Comparison of ENCODE assay signal across 14 cellular contexts in the genomic region with DNA sequence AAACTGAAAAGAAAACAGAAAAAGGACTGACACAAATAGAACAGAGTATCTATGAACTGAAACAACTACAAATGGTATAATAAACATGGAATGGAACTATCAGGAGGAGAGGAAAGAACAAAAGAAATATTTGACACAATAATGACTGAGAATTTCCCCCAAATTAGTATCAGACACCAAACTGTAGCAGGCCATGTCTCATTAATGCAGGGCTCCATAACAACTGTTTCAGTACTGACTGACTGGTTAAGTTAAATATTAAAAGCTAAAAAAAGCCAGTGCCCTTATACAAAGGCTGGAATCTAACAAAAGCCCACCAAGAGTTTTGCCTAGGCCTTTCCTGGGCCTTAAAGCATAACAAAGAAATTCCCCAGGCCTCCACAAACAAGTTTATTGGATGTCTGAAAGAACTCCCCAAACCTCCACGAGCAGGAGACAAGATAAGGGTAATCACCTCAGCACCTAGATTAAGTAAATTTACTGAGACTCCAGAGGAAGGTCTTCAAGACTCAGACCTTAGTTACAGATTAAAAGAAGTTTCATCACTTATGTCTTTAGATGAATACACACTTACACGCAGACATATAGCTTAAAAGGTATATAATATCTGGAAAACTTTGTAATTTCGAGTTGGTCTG. TPM values are rescaled to one million over a fixed set of nuclear protein-coding genes. Genes with fewer than 3 reads are reported as not detected.
A peak's percentile ranks its signal among the peaks of the same experiment; 100 is the strongest.
DNase-seq lines count a peak whose midpoint lies in the region; ATAC-seq and TF ChIP-seq lines count a peak whose summit lies in the region.
"Had no signal": no experiment of that assay in that cellular context is flagged by ENCODE, and none has a peak within 500 bp of the region (broad histone marks: within the 10 kb centered on the region; RNA-seq: fewer than 3 reads in every experiment).

No MANE protein-coding gene starts in this region.

- H3K27ac Mint-ChIP-seq in natural killer cell = peak overlapping the region; percentile 49 to 70
- peak overlapping the region in 1 of 2 donors; percentile 26 for H3K27ac Mint-ChIP-seq in natural killer cell treated with Interleukin-12 subunit alpha and Interleukin-12 subunit beta and Interleukin-15 and Interleukin-18, amount 100 ng/mL, for 72 hours
- H3K27ac Mint-ChIP-seq in endothelial cell (ENCODE audit: unreplicated experiment) = peak overlapping the region; percentile 13
- H3K27ac Mint-ChIP-seq in type B pancreatic cell = peak overlapping the region; percentile 70

- no peak for TF ChIP-seq POLR2A in heart left ventricle (IDR thresholded peaks at IDR 0.05)

- no peaks in the 10 kb centered on the region for H3K36me3 Mint-ChIP-seq in natural killer cell
- no peaks in the 10 kb centered on the region for H3K36me3 Mint-ChIP-seq in natural killer cell treated with Interleukin-12 subunit alpha and Interleukin-12 subunit beta and Interleukin-15 and Interleukin-18, amount 100 ng/mL, for 72 hours
- peaks cover 8% of the 10 kb centered on the region for H3K36me3 Mint-ChIP-seq in endothelial cell (ENCODE audit: low read depth, unreplicated experiment)
- peaks cover 9% of the 10 kb centered on the region for H3K36me3 Mint-ChIP-seq in type B pancreatic cell

- H3K27ac ChIP-seq in heart left ventricle = no peak overlapping the region
- H3K27ac ChIP-seq: psoas muscle, tibial artery had no signal

- no peaks in the 10 kb centered on the region for H3K27me3 Mint-ChIP-seq in natural killer cell (ENCODE audit: low read depth in 2 of 2)
- no peaks in the 10 kb centered on the region for H3K27me3 Mint-ChIP-seq in natural killer cell treated with Interleukin-12 subunit alpha and Interleukin-12 subunit beta and Interleukin-15 and Interleukin-18, amount 100 ng/mL, for 72 hours
- peaks cover 2% of the 10 kb centered on the region for H3K27me3 Mint-ChIP-seq in endothelial cell (ENCODE audit: unreplicated experiment)
- no peaks in the 10 kb centered on the region for H3K27me3 Mint-ChIP-seq in type B pancreatic cell

- DNase-seq in natural killer cell = no peak
- no peak for DNase-seq in natural killer cell treated with Interleukin-12 subunit alpha and Interleukin-12 subunit beta and Interleukin-15 and Interleukin-18, amount 100 ng/mL, for 72 hours (ENCODE audit: low spot score)
- no peak for DNase-seq in endothelial cell (ENCODE audit: low spot score)
- DNase-seq in type B pancreatic cell (ENCODE audit: extremely low spot score, unreplicated experiment) = no peak
- DNase-seq in OCI-M1 (lab: John Stamatoyannopoulos, UW) = no peak
- DNase-seq in heart left ventricle = no peak
- no peak for DNase-seq in AG20443 (ENCODE audit: low spot score)
- DNase-seq: activated T-cell treated with anti-CD3 and anti-CD28 coated beads, Interleukin-2, amount 50 U/mL, for 48 hours; left colon; NCI-H1694; PC-3; psoas muscle; tibial artery had no signal

- intact Hi-C loops in natural killer cell (cut with micrococcal nuclease) = no loop called here
- intact Hi-C loops in heart left ventricle (cut with DNase I) = loop anchor here in 2 of 10 donors (10.0 kb wide), 2 partner anchors 86 to 206 kb away; no protein-coding TSS in a partner anchor

- TF ChIP-seq CTCF in natural killer cell (IDR thresholded peaks at IDR 0.05) = no peak
- TF ChIP-seq CTCF in endothelial cell (IDR thresholded peaks at IDR 0.05; ENCODE audit: unreplicated experiment) = no peak
- no peak for TF ChIP-seq CTCF in type B pancreatic cell (conservative IDR thresholded peaks at IDR 0.05)
- TF ChIP-seq CTCF in heart left ventricle (IDR thresholded peaks at IDR 0.05) = no peak

- 67 to 72% (median 70%) methylated on average over 3 of the region's 3 CpGs for WGBS in heart left ventricle, 4 donors

- H3K4me3 ChIP-seq in heart left ventricle = no peak overlapping the region
- H3K4me3 ChIP-seq: psoas muscle, tibial artery had no signal

- H3K9me3 ChIP-seq in heart left ventricle = no peaks in the 10 kb centered on the region
- H3K9me3 ChIP-seq: psoas muscle, tibial artery had no signal

- H3K4me1 Mint-ChIP-seq in natural killer cell (peaks cover 63 to 64% of the 10 kb centered on the region in 2 donors), endothelial cell (ENCODE audit: unreplicated experiment) (peaks cover 15% of the 10 kb centered on the region), type B pancreatic cell (ENCODE audit: unreplicated experiment) (peaks cover 19% of the 10 kb centered on the region)
- H3K4me1 Mint-ChIP-seq in natural killer cell treated with Interleukin-12 subunit alpha and Interleukin-12 subunit beta and Interleukin-15 and Interleukin-18, amount 100 ng/mL, for 72 hours (ENCODE audit: low read depth in 2 of 2) = peaks cover 47 to 48% of the 10 kb centered on the region in 2 donors

- peaks cover 0 to 27% (median 8%) of the 10 kb centered on the region in 12 donors for H3K4me1 ChIP-seq in heart left ventricle

- peaks cover 0 to 35% (median 17%) of the 10 kb centered on the region in 9 donors for H3K36me3 ChIP-seq in heart left ventricle

- H3K9me3 Mint-ChIP-seq in natural killer cell (no peaks in the 10 kb centered on the region), endothelial cell (ENCODE audit: unreplicated experiment) (no peaks in the 10 kb centered on the region), type B pancreatic cell (peaks cover under 1% of the 10 kb centered on the region)
- no peaks in the 10 kb centered on the region for H3K9me3 Mint-ChIP-seq in natural killer cell treated with Interleukin-12 subunit alpha and Interleukin-12 subunit beta and Interleukin-15 and Interleukin-18, amount 100 ng/mL, for 72 hours

- ATAC-seq in natural killer cell (no peak), HG03095 (IDR thresholded peaks at IDR 0.05; ENCODE audit: unreplicated experiment) (peak; percentile 55), heart left ventricle (no peak)
- no peak for ATAC-seq in natural killer cell treated with Interleukin-12 subunit alpha and Interleukin-12 subunit beta and Interleukin-15 and Interleukin-18, amount 100 ng/mL, for 72 hours
- ATAC-seq: left colon, PC-3, psoas muscle had no signal

- H3K4me3 Mint-ChIP-seq in natural killer cell (no peak overlapping the region), endothelial cell (ENCODE audit: unreplicated experiment) (no peak overlapping the region), type B pancreatic cell (no peak overlapping the region)
- H3K4me3 Mint-ChIP-seq in natural killer cell treated with Interleukin-12 subunit alpha and Interleukin-12 subunit beta and Interleukin-15 and Interleukin-18, amount 100 ng/mL, for 72 hours = no peak overlapping the region

- H3K27me3 ChIP-seq in heart left ventricle = no peaks in the 10 kb centered on the region
- H3K27me3 ChIP-seq: tibial artery had no signal

RNA-seq across cellular contexts. Expression of gene KPNA1, which starts 45.7 kb away (rescaled TPM):
- total RNA-seq in natural killer cell = 10 to 100 TPM; 62.3 to 67.1 (median 63.1) TPM
- total RNA-seq in natural killer cell treated with Interleukin-12 subunit alpha and Interleukin-12 subunit beta and Interleukin-15 and Interleukin-18, amount 100 ng/mL, for 72 hours = 10 to 100 TPM; 55.9 to 64.7 TPM
- 87.2 TPM for total RNA-seq in endothelial cell (ENCODE audit: unreplicated experiment)
- total RNA-seq in type B pancreatic cell (ENCODE audit: low replicate concordance) = 63.9 and 67.7 TPM in 2 replicates
- total RNA-seq in heart left ventricle = 100 to 1,000 TPM in 3 of 9 donors, 10 to 100 TPM in 6; 34.1 to 127 (median 72.6) TPM
- 10 to 100 TPM; 13.5 to 28.1 TPM for polyA plus RNA-seq in heart left ventricle

RNA-seq across cellular contexts. Expression of gene WDR5B, which starts 53.2 kb away (rescaled TPM):
- total RNA-seq in natural killer cell (1 to 10 TPM; 5.1 to 9.4 (median 6.3) TPM), endothelial cell (ENCODE audit: unreplicated experiment) (3.1 TPM), type B pancreatic cell (ENCODE audit: low replicate concordance) (6.2 and 8.2 TPM in 2 replicates), heart left ventricle (1 to 10 TPM; 1.8 to 4.9 (median 2.9) TPM)
- total RNA-seq in natural killer cell treated with Interleukin-12 subunit alpha and Interleukin-12 subunit beta and Interleukin-15 and Interleukin-18, amount 100 ng/mL, for 72 hours = 1 to 10 TPM; 4.4 to 5.8 TPM
- polyA plus RNA-seq in heart left ventricle = 1 to 10 TPM; 1.3 to 2.0 TPM
